1 cellular context compared by ENCODE assay signal in the genomic region with DNA sequence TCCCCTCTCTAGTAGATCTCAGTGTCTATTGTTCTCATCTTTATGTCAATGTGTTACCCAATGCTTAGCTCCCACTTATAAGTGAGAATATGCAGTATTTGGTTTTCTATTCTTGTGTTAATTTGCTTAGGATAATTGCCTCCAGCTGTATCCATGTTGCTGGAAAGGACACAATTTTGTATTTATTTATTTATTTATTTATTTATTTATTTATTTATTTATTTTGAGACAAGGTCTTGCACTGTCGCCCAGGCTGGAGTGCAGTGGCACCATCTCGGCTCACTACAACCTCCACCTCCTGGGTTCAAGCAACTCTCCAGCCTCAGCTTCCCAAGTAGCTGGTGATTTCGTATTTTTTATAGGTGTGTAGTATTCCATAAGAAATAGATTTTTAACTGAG. TPM values are rescaled to one million over a fixed set of nuclear protein-coding genes. Genes with fewer than 3 reads are reported as not detected.
"Had no signal": no experiment of that assay in that cellular context is flagged by ENCODE, and none has a peak within 500 bp of the region (broad histone marks: within the 10 kb centered on the region; RNA-seq: fewer than 3 reads in every experiment).

No MANE protein-coding gene starts in this region.

RNA-seq across cellular contexts. Expression of a gene that starts 15.0 kb away (rescaled TPM):
- polyA plus RNA-seq: neural cell had no signal
